In genomic region chr6:116028233-116028632, GRCh38 we compare ENCODE assay signal across 24 cellular contexts. TPM values are rescaled to one million over a fixed set of nuclear protein-coding genes. Genes with fewer than 3 reads are reported as not detected.
"Had no signal": no experiment of that assay in that cellular context is flagged by ENCODE, and none has a peak within 500 bp of the region (broad histone marks: within the 10 kb centered on the region; RNA-seq: fewer than 3 reads in every experiment).

No MANE protein-coding gene starts in this region.

- ATAC-seq: effector memory CD8-positive, alpha-beta T cell; heart left ventricle; naive thymus-derived CD4-positive, alpha-beta T cell; psoas muscle; sciatic nerve; stimulated activated memory B cell treated with anti-CD40 and anti-IgM and Interleukin-4, amounts not matched to agents 10 μg/mL and 1 μg/mL and 100 μg/mL, for 72 hours; upper lobe of right lung had no signal

- H3K27ac ChIP-seq: epithelial cell of prostate, esophagus squamous epithelium, heart left ventricle, psoas muscle, spleen, tibial nerve, upper lobe of right lung, vagina had no signal

- H3K36me3 ChIP-seq: esophagus squamous epithelium, heart left ventricle, spleen, tibial nerve, upper lobe of right lung, vagina had no signal

- H3K36me3 Mint-ChIP-seq: naive thymus-derived CD4-positive, alpha-beta T cell; stimulated activated memory B cell treated with anti-CD40 and anti-IgM and Interleukin-4, amounts not matched to agents 10 μg/mL and 1 μg/mL and 100 μg/mL, for 72 hours had no signal

- H3K9me3 ChIP-seq: esophagus squamous epithelium, heart left ventricle, psoas muscle, spleen, tibial nerve, upper lobe of right lung, vagina had no signal

- DNase-seq: effector memory CD8-positive, alpha-beta T cell; esophagus squamous epithelium; foreskin melanocyte; heart left ventricle; hypothalamus; kidney glomerular epithelial cell; mesendoderm; naive thymus-derived CD4-positive, alpha-beta T cell; nephron progenitor cell; psoas muscle; retina; spleen; stimulated activated CD4-positive, alpha-beta T cell treated with anti-CD3 and anti-CD28 coated beads, Interleukin-15, amount 100 ng/mL, for 24 hours; stimulated activated CD4-positive, alpha-beta T cell treated with anti-CD3 and anti-CD28 coated beads, Interleukin-1b, Interleukin-23, amount 100 ng/mL, for 48 hours; stimulated activated CD4-positive, alpha-beta T cell treated with anti-CD3 and anti-CD28 coated beads, Interleukin-4, amount 100 ng/mL, for 24 hours; upper lobe of right lung had no signal

- H3K27me3 Mint-ChIP-seq: stimulated activated memory B cell treated with anti-CD40 and anti-IgM and Interleukin-4, amounts not matched to agents 10 μg/mL and 1 μg/mL and 100 μg/mL, for 72 hours had no signal

- FAIRE-seq: islet of Langerhans had no signal

- H3K4me3 Mint-ChIP-seq: dendritic cell treated with granulocyte-macrophage colony-stimulating factor and Interleukin-4, amounts not matched to agents 40 ng/mL and 50 ng/mL, for 4 days; effector memory CD8-positive, alpha-beta T cell; naive thymus-derived CD4-positive, alpha-beta T cell; nephron progenitor cell; stimulated activated memory B cell treated with anti-CD40 and anti-IgM and Interleukin-4, amounts not matched to agents 10 μg/mL and 1 μg/mL and 100 μg/mL, for 72 hours; stimulated activated naive CD8-positive, alpha-beta T cell treated with anti-CD3 and anti-CD28 coated beads, Interleukin-15, Interleukin-2, amounts not matched to agents 100 ng/mL and 50 ng/mL, for 24 hours had no signal

- H3K4me3 ChIP-seq: esophagus squamous epithelium, heart left ventricle, psoas muscle, spleen, tibial nerve, upper lobe of right lung, vagina had no signal

- H3K4me1 ChIP-seq: psoas muscle, spleen, tibial nerve had no signal

- H3K27me3 ChIP-seq: esophagus squamous epithelium, heart left ventricle, spleen, tibial nerve, upper lobe of right lung, vagina had no signal

- H3K4me1 Mint-ChIP-seq: naive thymus-derived CD4-positive, alpha-beta T cell; nephron progenitor cell had no signal

- H3K27ac Mint-ChIP-seq: dendritic cell treated with granulocyte-macrophage colony-stimulating factor and Interleukin-4, amounts not matched to agents 40 ng/mL and 50 ng/mL, for 4 days; effector memory CD8-positive, alpha-beta T cell; naive thymus-derived CD4-positive, alpha-beta T cell; stimulated activated memory B cell treated with anti-CD40 and anti-IgM and Interleukin-4, amounts not matched to agents 10 μg/mL and 1 μg/mL and 100 μg/mL, for 72 hours; stimulated activated naive CD8-positive, alpha-beta T cell treated with anti-CD3 and anti-CD28 coated beads, Interleukin-15, Interleukin-2, amounts not matched to agents 100 ng/mL and 50 ng/mL, for 24 hours had no signal

- H3K9me3 Mint-ChIP-seq: dendritic cell treated with granulocyte-macrophage colony-stimulating factor and Interleukin-4, amounts not matched to agents 40 ng/mL and 50 ng/mL, for 4 days; effector memory CD8-positive, alpha-beta T cell; nephron progenitor cell; stimulated activated memory B cell treated with anti-CD40 and anti-IgM and Interleukin-4, amounts not matched to agents 10 μg/mL and 1 μg/mL and 100 μg/mL, for 72 hours; stimulated activated naive CD8-positive, alpha-beta T cell treated with anti-CD3 and anti-CD28 coated beads, Interleukin-15, Interleukin-2, amounts not matched to agents 100 ng/mL and 50 ng/mL, for 24 hours had no signal

RNA-seq across cellular contexts. Expression of gene FRK, which starts 32.5 kb away (rescaled TPM):
- polyA plus RNA-seq: naive thymus-derived CD4-positive, alpha-beta T cell had no signal
